In genomic region chr2:217297096-217297495, GRCh38 we compare ENCODE assay signal across 33 cellular contexts.
"Had no signal": no experiment of that assay in that cellular context is flagged by ENCODE, and none has a peak within 500 bp of the region (broad histone marks: within the 10 kb centered on the region; RNA-seq: fewer than 3 reads in every experiment).

No MANE protein-coding gene starts in this region.

- H3K27ac Mint-ChIP-seq: activated CD4-positive, alpha-beta memory T cell treated with anti-CD3 and anti-CD28 coated beads, Interleukin-2, amount 10 ng/mL, durations not matched to agents 7 days and 5 days; activated CD8-positive, alpha-beta memory T cell treated with anti-CD3 and anti-CD28 coated beads, Interleukin-2, amount 10 ng/mL, durations not matched to agents 7 days and 5 days; activated naive CD4-positive, alpha-beta T cell treated with anti-CD3 and anti-CD28 coated beads, Interleukin-2, amount 10 ng/mL, durations not matched to agents 7 days and 5 days; activated naive CD8-positive, alpha-beta T cell; activated naive CD8-positive, alpha-beta T cell treated with anti-CD3 and anti-CD28 coated beads, Interleukin-2, amount 50 U/mL, for 24 hours; T-helper 1 cell treated with Interleukin-12 subunit alpha and Interleukin-12 subunit beta and Interleukin-4 antibody, amounts not matched to agents 30 μg/mL and 1 μg/mL, for 36 hours; T-helper 2 cell treated with Interferon-gamma antibody and Interleukin-4, amounts not matched to agents 5 μg/mL and 100 μg/mL, for 36 hours had no signal

- H3K27me3 Mint-ChIP-seq: activated CD4-positive, alpha-beta memory T cell treated with anti-CD3 and anti-CD28 coated beads, Interleukin-2, amount 10 ng/mL, durations not matched to agents 7 days and 5 days; activated naive CD4-positive, alpha-beta T cell treated with anti-CD3 and anti-CD28 coated beads, Interleukin-2, amount 10 ng/mL, durations not matched to agents 7 days and 5 days; activated naive CD8-positive, alpha-beta T cell; activated naive CD8-positive, alpha-beta T cell treated with anti-CD3 and anti-CD28 coated beads, Interleukin-2, amount 50 U/mL, for 24 hours had no signal

- H3K4me3 ChIP-seq: cardiac muscle cell, K562, Peyer's patch, SJSA1 had no signal

- H3K27me3 ChIP-seq: Peyer's patch, SJSA1 had no signal

- H3K9ac ChIP-seq: SK-N-SH had no signal

- H3K9me3 ChIP-seq: Peyer's patch, SK-N-SH had no signal

- H3K36me3 Mint-ChIP-seq: activated CD8-positive, alpha-beta memory T cell treated with anti-CD3 and anti-CD28 coated beads, Interleukin-2, amount 10 ng/mL, durations not matched to agents 7 days and 5 days; activated naive CD4-positive, alpha-beta T cell treated with anti-CD3 and anti-CD28 coated beads, Interleukin-2, amount 10 ng/mL, durations not matched to agents 7 days and 5 days had no signal

- DNase-seq: activated CD4-positive, alpha-beta memory T cell treated with anti-CD3 and anti-CD28 coated beads, Interleukin-2, amount 10 ng/mL, durations not matched to agents 7 days and 5 days; activated CD4-positive, alpha-beta T cell treated with anti-CD3 and anti-CD28 coated beads for 1 hour; activated CD4-positive, alpha-beta T cell treated with anti-CD3 and anti-CD28 coated beads for 48 hours; activated CD4-positive, CD25-positive, alpha-beta regulatory T cell; activated CD8-positive, alpha-beta memory T cell treated with anti-CD3 and anti-CD28 coated beads for 24 hours; activated CD8-positive, alpha-beta memory T cell treated with anti-CD3 and anti-CD28 coated beads, Interleukin-2, amount 10 ng/mL, durations not matched to agents 7 days and 5 days; activated CD8-positive, alpha-beta memory T cell treated with anti-CD3 and anti-CD28 coated beads, Interleukin-2, amount 50 U/mL, for 48 hours; activated effector memory CD4-positive, alpha-beta T cell treated with Interleukin-2 at 50 U/mL for 16 hours; activated naive CD4-positive, alpha-beta T cell treated with anti-CD3 and anti-CD28 coated beads, Interleukin-2, amount 10 ng/mL, durations not matched to agents 7 days and 5 days; activated naive CD8-positive, alpha-beta T cell treated with anti-CD3 and anti-CD28 coated beads, Interleukin-2, amount 50 U/mL, for 24 hours; activated T-cell treated with anti-CD3 and anti-CD28 coated beads, Interleukin-2, amount 50 U/mL, for 48 hours; anterior cingulate cortex; NCI-H1092 treated with DMSO at 0.1 percent for 48 hours; NCI-H1417; NCI-H146; NCI-H187; NCI-H2029 treated with DMSO at 0.1 percent for 48 hours; NCI-H2107; NCI-H345; NCI-H524 treated with DMSO at 0.1 percent for 48 hours; PC-3; Peyer's patch; RPMI8226; SHP77 treated with DMSO at 0.1 percent for 48 hours; SK-N-SH had no signal

- H3K4me1 Mint-ChIP-seq: activated CD4-positive, alpha-beta memory T cell treated with anti-CD3 and anti-CD28 coated beads, Interleukin-2, amount 10 ng/mL, durations not matched to agents 7 days and 5 days; activated CD8-positive, alpha-beta memory T cell treated with anti-CD3 and anti-CD28 coated beads, Interleukin-2, amount 10 ng/mL, durations not matched to agents 7 days and 5 days; activated naive CD4-positive, alpha-beta T cell treated with anti-CD3 and anti-CD28 coated beads, Interleukin-2, amount 10 ng/mL, durations not matched to agents 7 days and 5 days; activated naive CD8-positive, alpha-beta T cell treated with anti-CD3 and anti-CD28 coated beads, Interleukin-2, amount 50 U/mL, for 24 hours; central memory CD8-positive, alpha-beta T cell had no signal

- H3K27ac ChIP-seq: cardiac muscle cell, Peyer's patch, SJSA1, VCaP had no signal

- H3K9me2 ChIP-seq: SK-N-SH had no signal

- H3K4me3 Mint-ChIP-seq: activated CD4-positive, alpha-beta memory T cell treated with anti-CD3 and anti-CD28 coated beads, Interleukin-2, amount 10 ng/mL, durations not matched to agents 7 days and 5 days; activated CD8-positive, alpha-beta memory T cell treated with anti-CD3 and anti-CD28 coated beads, Interleukin-2, amount 10 ng/mL, durations not matched to agents 7 days and 5 days; activated naive CD4-positive, alpha-beta T cell treated with anti-CD3 and anti-CD28 coated beads, Interleukin-2, amount 10 ng/mL, durations not matched to agents 7 days and 5 days; activated naive CD8-positive, alpha-beta T cell; activated naive CD8-positive, alpha-beta T cell treated with anti-CD3 and anti-CD28 coated beads, Interleukin-2, amount 50 U/mL, for 24 hours; central memory CD8-positive, alpha-beta T cell; T-helper 1 cell treated with Interleukin-12 subunit alpha and Interleukin-12 subunit beta and Interleukin-4 antibody, amounts not matched to agents 30 μg/mL and 1 μg/mL, for 36 hours; T-helper 2 cell treated with Interferon-gamma antibody and Interleukin-4, amounts not matched to agents 5 μg/mL and 100 μg/mL, for 36 hours had no signal

- H3K36me3 ChIP-seq: cardiac muscle cell, Peyer's patch had no signal

- H3K4me1 ChIP-seq: Peyer's patch had no signal

- H3K4me2 ChIP-seq: SK-N-SH had no signal
